In genomic region chr10:8054498-8055407, GRCh38 we compare ENCODE assay signal across 8 cellular contexts. TPM values are rescaled to one million over a fixed set of nuclear protein-coding genes. Genes with fewer than 3 reads are reported as not detected.
DNase-seq lines count a peak whose midpoint lies in the region; FAIRE-seq and TF ChIP-seq lines count a peak whose summit lies in the region.

Gene GATA3 (plus strand): TSS chr10:8054688. CDS start chr10:8055656, 968 bp downstream.

- no peaks in the 10 kb centered on the region for H3K36me3 ChIP-seq in cardiac muscle cell
- H3K36me3 ChIP-seq in sigmoid colon = no peaks in the 10 kb centered on the region

- no peak for TF ChIP-seq CTCF in cardiac muscle cell (IDR thresholded peaks at IDR 0.05; ENCODE audit: low read depth, low read length)
- no peak for TF ChIP-seq CTCF in sigmoid colon (IDR thresholded peaks at IDR 0.05)

- H3K4me1 ChIP-seq in cardiac muscle cell (ENCODE audit: low read depth) = peaks cover 13% of the 10 kb centered on the region
- peaks cover 0 to 60% (median 58%) of the 10 kb centered on the region in 4 donors for H3K4me1 ChIP-seq in sigmoid colon

- no peak for FAIRE-seq in H54 (lab: Jason Lieb, UNC)

- intact Hi-C loops in sigmoid colon (cut with DNase I) = no loop called here

- H3K27me3 ChIP-seq in cardiac muscle cell = peaks cover 74% of the 10 kb centered on the region
- H3K27me3 ChIP-seq in sigmoid colon = peaks cover 66 to 99% (median 74%) of the 10 kb centered on the region in 3 donors

- DNase-seq in ELF-1 (ENCODE audit: low read depth, low spot score) (peak; percentile 80), H54 (ENCODE audit: insufficient read length, low spot score) (peak; percentile 59), cardiac muscle cell (ENCODE audit: low read depth in 1 of 2, low spot score in 1 of 2) (peak; percentile 82 to 84), sigmoid colon (no peak), NCI-H69 (lab: John Stamatoyannopoulos, UW) (no peak), occipital lobe (lab: John Stamatoyannopoulos, UW) (no peak)
- peak; percentile 76 for DNase-seq in activated T-helper 9 cell treated with anti-CD3 and anti-CD28 coated beads, Interleukin-2, amount 50 U/mL, for 16 hours (ENCODE audit: low read depth)

- 1% methylated on average over 65 of the region's 65 CpGs for WGBS in sigmoid colon, 2 donors

- H3K27ac ChIP-seq in cardiac muscle cell = no peak within 1 kb of the TSS
- no peak within 1 kb of the TSS for H3K27ac ChIP-seq in sigmoid colon

- no peak for TF ChIP-seq EP300 in sigmoid colon (IDR thresholded peaks at IDR 0.05)

- peak within 1 kb of the TSS; percentile 59 for H3K4me3 ChIP-seq in cardiac muscle cell
- H3K4me3 ChIP-seq in sigmoid colon = peak within 1 kb of the TSS in 3 of 4 donors; percentile 32 to 44 (median 42)

- H3K9me3 ChIP-seq in cardiac muscle cell (ENCODE audit: low read depth) (no peaks in the 10 kb centered on the region), sigmoid colon (no peaks in the 10 kb centered on the region)

- TF ChIP-seq POLR2A in H54 (IDR thresholded peaks at IDR 0.05; ENCODE audit: low read depth, low read length) (no peak), sigmoid colon (IDR thresholded peaks at IDR 0.05) (no peak)

TF ChIP-seq in PFSK-1, 5 proteins besides CTCF, POLR2A, EP300 and RAD21:
- TF ChIP-seq SIN3A (IDR thresholded peaks at IDR 0.05; ENCODE audit: borderline replicate concordance, insufficient read depth, low read length) = peak; percentile 78; the same call in 1 of the 2 replicates
- 0 out of 4 replicates have a peak, but pooled peaks of 1 of the 2 experiments have one; percentile 15 for TF ChIP-seq REST (IDR thresholded peaks at IDR 0.05; ENCODE audit: insufficient read depth in 1 of 2, low read depth in 2 of 2, low read length in 2 of 2)
- TF ChIP-seq POLR2AphosphoS5 (IDR thresholded peaks at IDR 0.05; ENCODE audit: low read depth, low read length) = peak; percentile 87
- no peak for TF ChIP-seq FOXP2 (optimal IDR thresholded peaks at IDR 0.05; ENCODE audit: borderline replicate concordance, extremely low read depth, extremely low read length, insufficient read depth)
- peak; percentile 77 for TF ChIP-seq TAF1 (IDR thresholded peaks at IDR 0.05; ENCODE audit: borderline replicate concordance, insufficient read depth, low read length)

RNA-seq across cellular contexts. Expression of gene GATA3, which starts in this region (rescaled TPM):
- polyA plus RNA-seq in PFSK-1 (2012; ENCODE audit: insufficient read length, low read depth) = 98.4 TPM
- total RNA-seq in cardiac muscle cell = 2.1 and 3.4 TPM in 2 replicates
- polyA plus RNA-seq in cardiac muscle cell = 4.4 and 11.4 TPM in 2 replicates
- total RNA-seq in sigmoid colon = not detected
- polyA plus RNA-seq in sigmoid colon = 1 to 10 TPM in 2 of 3 donors, not detected in 1; 1.2 to 2.1 TPM
- not detected for total RNA-seq in occipital lobe

Comparison
In these comparisons a context has a peak if more than half of its experiments do, and no peak if none do; other contexts are left out.
1. DNase-seq: peak in ELF-1 (single experiment), H54 (single experiment), activated T-helper 9 cell treated with anti-CD3 and anti-CD28 coated beads, Interleukin-2, amount 50 U/mL, for 16 hours (single experiment) and cardiac muscle cell (2 of 2); none in sigmoid colon (single experiment), NCI-H69 (single experiment) and occipital lobe (single experiment).